In genomic region chr9:128706671-128707381, GRCh38 we compare ENCODE assay signal across 15 cellular contexts. TPM values are rescaled to one million over a fixed set of nuclear protein-coding genes. Genes with fewer than 3 reads are reported as not detected.
A peak's percentile ranks its signal among the peaks of the same experiment; 100 is the strongest.
DNase-seq lines count a peak whose midpoint lies in the region; ATAC-seq, FAIRE-seq and TF ChIP-seq lines count a peak whose summit lies in the region.
"Had no signal": no experiment of that assay in that cellular context is flagged by ENCODE, and none has a peak within 500 bp of the region (broad histone marks: within the 10 kb centered on the region; RNA-seq: fewer than 3 reads in every experiment).

No MANE protein-coding gene starts in this region.

- H3K27ac ChIP-seq in kidney (ENCODE audit: low read depth in 2 of 2, low read length in 2 of 2), result no peak overlapping the region
- H3K27ac ChIP-seq: esophagus squamous epithelium, neutrophil, transverse colon, WERI-Rb-1 had no signal

- no peaks in the 10 kb centered on the region for H3K36me3 Mint-ChIP-seq in activated T-helper 17 cell treated with anti-CD3 and anti-CD28 coated beads, Interleukin-2, amount 50 U/mL, for 72 hours (ENCODE audit: low read depth)
- H3K36me3 Mint-ChIP-seq in stimulated activated effector memory CD8-positive, alpha-beta T cell treated with anti-CD3 and anti-CD28 coated beads, Interleukin-12 subunit alpha, Interleukin-12 subunit beta, amount 100 ng/mL, for 72 hours, result peaks cover 12% of the 10 kb centered on the region

- no peaks in the 10 kb centered on the region for H3K36me3 ChIP-seq in kidney (ENCODE audit: control insufficient read depth in 1 of 2, insufficient read depth in 2 of 2, low read length in 2 of 2)
- H3K36me3 ChIP-seq: esophagus squamous epithelium, neutrophil, transverse colon had no signal

- no peak for TF ChIP-seq CTCF in kidney (IDR thresholded peaks at IDR 0.05; ENCODE audit: borderline replicate concordance, extremely low read depth, insufficient read depth)

- FAIRE-seq in kidney (lab: Jason Lieb, UNC), result no peak

- intact Hi-C loops in kidney (cut with DNase I), result no loop called here

- ATAC-seq in activated T-helper 17 cell treated with anti-CD3 and anti-CD28 coated beads, Interleukin-2, amount 50 U/mL, for 72 hours (replicated peaks), result no peak
- ATAC-seq in stimulated activated effector memory CD8-positive, alpha-beta T cell treated with anti-CD3 and anti-CD28 coated beads, Interleukin-12 subunit alpha, Interleukin-12 subunit beta, amount 100 ng/mL, for 72 hours, result no peak
- ATAC-seq: stimulated activated naive CD8-positive, alpha-beta T cell treated with anti-CD3 and anti-CD28 coated beads, Interleukin-15, Interleukin-2, amounts not matched to agents 100 U/mL and 50 U/mL, for 24 hours had no signal

- no peaks in the 10 kb centered on the region for H3K4me1 ChIP-seq in kidney (ENCODE audit: control insufficient read depth in 1 of 2, insufficient read depth in 1 of 2, low read depth in 1 of 2, low read length in 2 of 2)

- DNase-seq in kidney (peak; percentile 66), hepatic stellate cell (ENCODE audit: low spot score) (no peak), NCI-H748 (lab: John Stamatoyannopoulos, UW; ENCODE audit: unreplicated experiment) (no peak)
- no peak for DNase-seq in stimulated activated effector memory CD8-positive, alpha-beta T cell treated with anti-CD3 and anti-CD28 coated beads, Interleukin-12 subunit alpha, Interleukin-12 subunit beta, amount 100 ng/mL, for 72 hours (ENCODE audit: low spot score in 2 of 2)
- DNase-seq: activated CD4-positive, alpha-beta T cell treated with anti-CD3 and anti-CD28 coated beads, Interleukin-2, amount 50 U/mL, for 4 hours; activated gamma-delta T cell; effector CD4-positive, alpha-beta T cell; esophagus squamous epithelium; NCI-H748 treated with DMSO at 0.1 percent for 48 hours; stimulated activated naive CD8-positive, alpha-beta T cell treated with anti-CD3 and anti-CD28 coated beads, Interleukin-15, Interleukin-2, amounts not matched to agents 100 U/mL and 50 U/mL, for 24 hours; transverse colon; WERI-Rb-1 had no signal

- no peaks in the 10 kb centered on the region for H3K9me3 ChIP-seq in kidney (ENCODE audit: control insufficient read depth in 1 of 2, low read length in 2 of 2)
- H3K9me3 ChIP-seq: esophagus squamous epithelium, neutrophil, transverse colon had no signal

- H3K9ac ChIP-seq in kidney (ENCODE audit: low read length in 2 of 2), result no peak overlapping the region

- no peaks in the 10 kb centered on the region for H3K9me3 Mint-ChIP-seq in activated T-helper 17 cell treated with anti-CD3 and anti-CD28 coated beads, Interleukin-2, amount 50 U/mL, for 72 hours
- no peaks in the 10 kb centered on the region for H3K9me3 Mint-ChIP-seq in stimulated activated effector memory CD8-positive, alpha-beta T cell treated with anti-CD3 and anti-CD28 coated beads, Interleukin-12 subunit alpha, Interleukin-12 subunit beta, amount 100 ng/mL, for 72 hours
- H3K9me3 Mint-ChIP-seq: central memory CD8-positive, alpha-beta T cell had no signal

- H3K27ac Mint-ChIP-seq in activated T-helper 17 cell treated with anti-CD3 and anti-CD28 coated beads, Interleukin-2, amount 50 U/mL, for 72 hours, result peak overlapping the region; percentile 25
- H3K27ac Mint-ChIP-seq in stimulated activated effector memory CD8-positive, alpha-beta T cell treated with anti-CD3 and anti-CD28 coated beads, Interleukin-12 subunit alpha, Interleukin-12 subunit beta, amount 100 ng/mL, for 72 hours, result peak overlapping the region; percentile 43

- no peaks in the 10 kb centered on the region for H3K4me1 Mint-ChIP-seq in activated T-helper 17 cell treated with anti-CD3 and anti-CD28 coated beads, Interleukin-2, amount 50 U/mL, for 72 hours
- H3K4me1 Mint-ChIP-seq in stimulated activated effector memory CD8-positive, alpha-beta T cell treated with anti-CD3 and anti-CD28 coated beads, Interleukin-12 subunit alpha, Interleukin-12 subunit beta, amount 100 ng/mL, for 72 hours, result peaks cover 12% of the 10 kb centered on the region

- H3K4me3 Mint-ChIP-seq in activated T-helper 17 cell treated with anti-CD3 and anti-CD28 coated beads, Interleukin-2, amount 50 U/mL, for 72 hours, result no peak overlapping the region
- no peak overlapping the region for H3K4me3 Mint-ChIP-seq in stimulated activated effector memory CD8-positive, alpha-beta T cell treated with anti-CD3 and anti-CD28 coated beads, Interleukin-12 subunit alpha, Interleukin-12 subunit beta, amount 100 ng/mL, for 72 hours
- H3K4me3 Mint-ChIP-seq: central memory CD8-positive, alpha-beta T cell had no signal

- no peak overlapping the region for H3K4me3 ChIP-seq in kidney (ENCODE audit: low read length in 2 of 2)
- H3K4me3 ChIP-seq: esophagus squamous epithelium, transverse colon had no signal

- H3K27me3 Mint-ChIP-seq in activated T-helper 17 cell treated with anti-CD3 and anti-CD28 coated beads, Interleukin-2, amount 50 U/mL, for 72 hours, result no peaks in the 10 kb centered on the region
- H3K27me3 Mint-ChIP-seq: central memory CD8-positive, alpha-beta T cell had no signal

RNA-seq across cellular contexts. Expression of gene PKN3, which starts 4.5 kb away (rescaled TPM):
- 1 to 10 TPM; 4.1 to 9.1 TPM for total RNA-seq in activated T-helper 17 cell treated with anti-CD3 and anti-CD28 coated beads, Interleukin-2, amount 50 U/mL, for 72 hours
- 14.7 TPM for total RNA-seq in kidney
- 3.9 TPM for polyA plus RNA-seq in kidney (ENCODE audit: insufficient read depth, low read depth, low replicate concordance)

RNA-seq across cellular contexts. Expression of gene ZDHHC12, which starts 17.1 kb away (rescaled TPM):
- 10 to 100 TPM; 44.8 to 60.9 TPM for total RNA-seq in activated T-helper 17 cell treated with anti-CD3 and anti-CD28 coated beads, Interleukin-2, amount 50 U/mL, for 72 hours
- total RNA-seq in kidney, result 39.9 TPM
- polyA plus RNA-seq in kidney (ENCODE audit: insufficient read depth, low read depth, low replicate concordance), result 54.7 TPM

RNA-seq across cellular contexts. Expression of gene SET, which starts 17.8 kb away (rescaled TPM):
- 100 to 1,000 TPM; 301 to 598 TPM for total RNA-seq in activated T-helper 17 cell treated with anti-CD3 and anti-CD28 coated beads, Interleukin-2, amount 50 U/mL, for 72 hours
- total RNA-seq in kidney, result 247 TPM
- polyA plus RNA-seq in kidney (ENCODE audit: insufficient read depth, low read depth, low replicate concordance), result 127 TPM

RNA-seq across cellular contexts. Expression of gene DYNC2I2, which starts 50.2 kb away (rescaled TPM):
- 10 to 100 TPM; 29.4 to 39.8 TPM for total RNA-seq in activated T-helper 17 cell treated with anti-CD3 and anti-CD28 coated beads, Interleukin-2, amount 50 U/mL, for 72 hours
- 76.6 TPM for total RNA-seq in kidney
- polyA plus RNA-seq in kidney (ENCODE audit: insufficient read depth, low read depth, low replicate concordance), result 98.6 TPM
